Comparison of ENCODE assay signal across 1 cellular context in the genomic region with DNA sequence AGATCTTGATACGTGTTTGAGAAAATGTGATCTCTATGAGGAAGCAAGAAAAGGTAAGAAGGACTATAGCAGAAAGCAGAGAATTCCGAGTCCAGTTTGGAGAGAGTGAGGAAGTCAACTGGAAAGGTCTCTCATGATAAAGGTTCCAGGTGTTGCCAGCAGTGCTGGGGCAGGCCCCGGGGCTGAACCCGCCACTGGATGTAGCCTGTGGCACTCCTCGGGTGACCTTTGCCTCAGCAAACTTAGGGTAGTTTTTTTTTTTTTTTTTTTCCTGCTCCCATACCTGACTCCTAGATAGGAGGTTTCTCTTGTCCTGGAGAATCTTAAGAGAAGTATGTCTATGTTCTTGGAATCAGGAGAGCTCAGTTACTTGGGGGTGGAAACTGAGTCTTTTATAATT.
TF ChIP-seq lines count a peak whose summit lies in the region.

No MANE protein-coding gene starts in this region.

TF ChIP-seq in GM23338, 12 proteins besides CTCF, POLR2A, EP300 and RAD21 (continued from another document):
- TF ChIP-seq, protein P1, sequence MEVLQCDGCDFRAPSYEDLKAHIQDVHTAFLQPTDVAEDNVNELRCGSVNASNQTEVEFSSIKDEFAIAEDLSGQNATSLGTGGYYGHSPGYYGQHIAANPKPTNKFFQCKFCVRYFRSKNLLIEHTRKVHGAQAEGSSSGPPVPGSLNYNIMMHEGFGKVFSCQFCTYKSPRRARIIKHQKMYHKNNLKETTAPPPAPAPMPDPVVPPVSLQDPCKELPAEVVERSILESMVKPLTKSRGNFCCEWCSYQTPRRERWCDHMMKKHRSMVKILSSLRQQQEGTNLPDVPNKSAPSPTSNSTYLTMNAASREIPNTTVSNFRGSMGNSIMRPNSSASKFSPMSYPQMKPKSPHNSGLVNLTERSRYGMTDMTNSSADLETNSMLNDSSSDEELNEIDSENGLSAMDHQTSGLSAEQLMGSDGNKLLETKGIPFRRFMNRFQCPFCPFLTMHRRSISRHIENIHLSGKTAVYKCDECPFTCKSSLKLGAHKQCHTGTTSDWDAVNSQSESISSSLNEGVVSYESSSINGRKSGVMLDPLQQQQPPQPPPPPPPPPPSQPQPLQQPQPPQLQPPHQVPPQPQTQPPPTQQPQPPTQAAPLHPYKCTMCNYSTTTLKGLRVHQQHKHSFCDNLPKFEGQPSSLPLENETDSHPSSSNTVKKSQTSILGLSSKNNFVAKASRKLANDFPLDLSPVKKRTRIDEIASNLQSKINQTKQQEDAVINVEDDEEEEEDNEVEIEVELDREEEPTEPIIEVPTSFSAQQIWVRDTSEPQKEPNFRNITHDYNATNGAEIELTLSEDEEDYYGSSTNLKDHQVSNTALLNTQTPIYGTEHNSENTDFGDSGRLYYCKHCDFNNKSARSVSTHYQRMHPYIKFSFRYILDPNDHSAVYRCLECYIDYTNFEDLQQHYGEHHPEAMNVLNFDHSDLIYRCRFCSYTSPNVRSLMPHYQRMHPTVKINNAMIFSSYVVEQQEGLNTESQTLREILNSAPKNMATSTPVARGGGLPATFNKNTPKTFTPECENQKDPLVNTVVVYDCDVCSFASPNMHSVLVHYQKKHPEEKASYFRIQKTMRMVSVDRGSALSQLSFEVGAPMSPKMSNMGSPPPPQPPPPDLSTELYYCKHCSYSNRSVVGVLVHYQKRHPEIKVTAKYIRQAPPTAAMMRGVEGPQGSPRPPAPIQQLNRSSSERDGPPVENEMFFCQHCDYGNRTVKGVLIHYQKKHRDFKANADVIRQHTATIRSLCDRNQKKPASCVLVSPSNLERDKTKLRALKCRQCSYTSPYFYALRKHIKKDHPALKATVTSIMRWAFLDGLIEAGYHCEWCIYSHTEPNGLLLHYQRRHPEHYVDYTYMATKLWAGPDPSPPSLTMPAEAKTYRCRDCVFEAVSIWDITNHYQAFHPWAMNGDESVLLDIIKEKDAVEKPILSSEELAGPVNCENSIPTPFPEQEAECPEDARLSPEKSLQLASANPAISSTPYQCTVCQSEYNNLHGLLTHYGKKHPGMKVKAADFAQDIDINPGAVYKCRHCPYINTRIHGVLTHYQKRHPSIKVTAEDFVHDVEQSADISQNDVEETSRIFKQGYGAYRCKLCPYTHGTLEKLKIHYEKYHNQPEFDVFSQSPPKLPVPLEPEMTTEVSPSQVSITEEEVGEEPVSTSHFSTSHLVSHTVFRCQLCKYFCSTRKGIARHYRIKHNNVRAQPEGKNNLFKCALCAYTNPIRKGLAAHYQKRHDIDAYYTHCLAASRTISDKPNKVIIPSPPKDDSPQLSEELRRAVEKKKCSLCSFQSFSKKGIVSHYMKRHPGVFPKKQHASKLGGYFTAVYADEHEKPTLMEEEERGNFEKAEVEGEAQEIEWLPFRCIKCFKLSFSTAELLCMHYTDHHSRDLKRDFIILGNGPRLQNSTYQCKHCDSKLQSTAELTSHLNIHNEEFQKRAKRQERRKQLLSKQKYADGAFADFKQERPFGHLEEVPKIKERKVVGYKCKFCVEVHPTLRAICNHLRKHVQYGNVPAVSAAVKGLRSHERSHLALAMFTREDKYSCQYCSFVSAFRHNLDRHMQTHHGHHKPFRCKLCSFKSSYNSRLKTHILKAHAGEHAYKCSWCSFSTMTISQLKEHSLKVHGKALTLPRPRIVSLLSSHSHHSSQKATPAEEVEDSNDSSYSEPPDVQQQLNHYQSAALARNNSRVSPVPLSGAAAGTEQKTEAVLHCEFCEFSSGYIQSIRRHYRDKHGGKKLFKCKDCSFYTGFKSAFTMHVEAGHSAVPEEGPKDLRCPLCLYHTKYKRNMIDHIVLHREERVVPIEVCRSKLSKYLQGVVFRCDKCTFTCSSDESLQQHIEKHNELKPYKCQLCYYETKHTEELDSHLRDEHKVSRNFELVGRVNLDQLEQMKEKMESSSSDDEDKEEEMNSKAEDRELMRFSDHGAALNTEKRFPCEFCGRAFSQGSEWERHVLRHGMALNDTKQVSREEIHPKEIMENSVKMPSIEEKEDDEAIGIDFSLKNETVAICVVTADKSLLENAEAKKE (CRISPR knock-in tag; IDR thresholded peaks at IDR 0.05): no peak
- TF ChIP-seq ZNF331 (CRISPR knock-in tag; IDR thresholded peaks at IDR 0.05; ENCODE audit: low read depth) (no peak), EZH2 (IDR thresholded peaks at IDR 0.05; ENCODE audit: low read depth, unreplicated experiment) (no peak)
- TF ChIP-seq, protein P2, sequence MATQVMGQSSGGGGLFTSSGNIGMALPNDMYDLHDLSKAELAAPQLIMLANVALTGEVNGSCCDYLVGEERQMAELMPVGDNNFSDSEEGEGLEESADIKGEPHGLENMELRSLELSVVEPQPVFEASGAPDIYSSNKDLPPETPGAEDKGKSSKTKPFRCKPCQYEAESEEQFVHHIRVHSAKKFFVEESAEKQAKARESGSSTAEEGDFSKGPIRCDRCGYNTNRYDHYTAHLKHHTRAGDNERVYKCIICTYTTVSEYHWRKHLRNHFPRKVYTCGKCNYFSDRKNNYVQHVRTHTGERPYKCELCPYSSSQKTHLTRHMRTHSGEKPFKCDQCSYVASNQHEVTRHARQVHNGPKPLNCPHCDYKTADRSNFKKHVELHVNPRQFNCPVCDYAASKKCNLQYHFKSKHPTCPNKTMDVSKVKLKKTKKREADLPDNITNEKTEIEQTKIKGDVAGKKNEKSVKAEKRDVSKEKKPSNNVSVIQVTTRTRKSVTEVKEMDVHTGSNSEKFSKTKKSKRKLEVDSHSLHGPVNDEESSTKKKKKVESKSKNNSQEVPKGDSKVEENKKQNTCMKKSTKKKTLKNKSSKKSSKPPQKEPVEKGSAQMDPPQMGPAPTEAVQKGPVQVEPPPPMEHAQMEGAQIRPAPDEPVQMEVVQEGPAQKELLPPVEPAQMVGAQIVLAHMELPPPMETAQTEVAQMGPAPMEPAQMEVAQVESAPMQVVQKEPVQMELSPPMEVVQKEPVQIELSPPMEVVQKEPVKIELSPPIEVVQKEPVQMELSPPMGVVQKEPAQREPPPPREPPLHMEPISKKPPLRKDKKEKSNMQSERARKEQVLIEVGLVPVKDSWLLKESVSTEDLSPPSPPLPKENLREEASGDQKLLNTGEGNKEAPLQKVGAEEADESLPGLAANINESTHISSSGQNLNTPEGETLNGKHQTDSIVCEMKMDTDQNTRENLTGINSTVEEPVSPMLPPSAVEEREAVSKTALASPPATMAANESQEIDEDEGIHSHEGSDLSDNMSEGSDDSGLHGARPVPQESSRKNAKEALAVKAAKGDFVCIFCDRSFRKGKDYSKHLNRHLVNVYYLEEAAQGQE (IDR thresholded peaks at IDR 0.05; ENCODE audit: unreplicated experiment): no peak
